In genomic region chr6:145115638-145116037, GRCh38 we compare ENCODE assay signal across 3 cellular contexts.
TF ChIP-seq lines count a peak whose summit lies in the region.

No MANE protein-coding gene starts in this region.

TF ChIP-seq in liver, 16 proteins besides CTCF, POLR2A, EP300 and RAD21:
- TF ChIP-seq HNF4G (IDR thresholded peaks at IDR 0.05) = peak; percentile 64
- no peak for TF ChIP-seq ZBTB33 (IDR thresholded peaks at IDR 0.05)
- peak; percentile 24 for TF ChIP-seq MAX (IDR thresholded peaks at IDR 0.05)
- TF ChIP-seq JUND (IDR thresholded peaks at IDR 0.05) = peak in 1 of 2 donors; percentile 24
- peak; percentile 49 for TF ChIP-seq SP1 (IDR thresholded peaks at IDR 0.05)
- no peak for TF ChIP-seq ATF3 (IDR thresholded peaks at IDR 0.05)
- no peak for TF ChIP-seq FOXA1 (IDR thresholded peaks at IDR 0.05)
- TF ChIP-seq FOXA2 (IDR thresholded peaks at IDR 0.05) = peak; percentile 3
- peak; percentile 82 to 90 for TF ChIP-seq HNF4A (conservative IDR thresholded peaks at IDR 0.05)
- peak in 1 of 2 donors; percentile 13 for TF ChIP-seq RXRA (IDR thresholded peaks at IDR 0.05)
- TF ChIP-seq TAF1 (conservative IDR thresholded peaks at IDR 0.05) = no peak
- TF ChIP-seq EGR1 (IDR thresholded peaks at IDR 0.05; ENCODE audit: low read depth in 2 of 2) = no peak
- TF ChIP-seq YY1 (IDR thresholded peaks at IDR 0.05) = no peak
- TF ChIP-seq REST (IDR thresholded peaks at IDR 0.05) = no peak
- no peak for TF ChIP-seq NR2F2 (IDR thresholded peaks at IDR 0.05)
- TF ChIP-seq GABPA (IDR thresholded peaks at IDR 0.05 in 1 of 2, conservative IDR thresholded peaks at IDR 0.05 in 1 of 2) = no peak

TF ChIP-seq in HepG2, 621 proteins besides CTCF, POLR2A, EP300 and RAD21 (continues in another document):
- TF ChIP-seq CSRNP1 (CRISPR knock-in tag; IDR thresholded peaks at IDR 0.05) (no peak), CHD4 (IDR thresholded peaks at IDR 0.05; ENCODE audit: borderline replicate concordance, low read length) (no peak), ZNF143 (CRISPR knock-in tag; IDR thresholded peaks at IDR 0.05) (no peak), ZNF83 (CRISPR knock-in tag; IDR thresholded peaks at IDR 0.05; ENCODE audit: borderline replicate concordance) (no peak), IRF2 (CRISPR knock-in tag; IDR thresholded peaks at IDR 0.05) (no peak), ZNF280B (CRISPR knock-in tag; IDR thresholded peaks at IDR 0.05; ENCODE audit: borderline replicate concordance) (no peak), FOXC1 (CRISPR knock-in tag; IDR thresholded peaks at IDR 0.05; ENCODE audit: borderline replicate concordance) (no peak), PLRG1 (conservative IDR thresholded peaks at IDR 0.05) (no peak), AKNA (CRISPR knock-in tag; IDR thresholded peaks at IDR 0.05; ENCODE audit: borderline replicate concordance) (no peak), ZNF569 (CRISPR knock-in tag; IDR thresholded peaks at IDR 0.05; ENCODE audit: borderline replicate concordance) (no peak), ZNF784 (CRISPR knock-in tag; IDR thresholded peaks at IDR 0.05; ENCODE audit: borderline replicate concordance) (no peak), MXD3 (CRISPR knock-in tag; IDR thresholded peaks at IDR 0.05) (no peak), PHF20 (CRISPR knock-in tag; IDR thresholded peaks at IDR 0.05) (no peak), ZBTB26 (CRISPR knock-in tag; IDR thresholded peaks at IDR 0.05; ENCODE audit: borderline replicate concordance) (no peak)

TF ChIP-seq in SK-N-SH, 30 proteins besides CTCF, POLR2A, EP300 and RAD21:
- no peak for TF ChIP-seq REST (IDR thresholded peaks at IDR 0.05; ENCODE audit: low read depth, low read length)
